Comparison of ENCODE assay signal across 8 cellular contexts in the genomic region with DNA sequence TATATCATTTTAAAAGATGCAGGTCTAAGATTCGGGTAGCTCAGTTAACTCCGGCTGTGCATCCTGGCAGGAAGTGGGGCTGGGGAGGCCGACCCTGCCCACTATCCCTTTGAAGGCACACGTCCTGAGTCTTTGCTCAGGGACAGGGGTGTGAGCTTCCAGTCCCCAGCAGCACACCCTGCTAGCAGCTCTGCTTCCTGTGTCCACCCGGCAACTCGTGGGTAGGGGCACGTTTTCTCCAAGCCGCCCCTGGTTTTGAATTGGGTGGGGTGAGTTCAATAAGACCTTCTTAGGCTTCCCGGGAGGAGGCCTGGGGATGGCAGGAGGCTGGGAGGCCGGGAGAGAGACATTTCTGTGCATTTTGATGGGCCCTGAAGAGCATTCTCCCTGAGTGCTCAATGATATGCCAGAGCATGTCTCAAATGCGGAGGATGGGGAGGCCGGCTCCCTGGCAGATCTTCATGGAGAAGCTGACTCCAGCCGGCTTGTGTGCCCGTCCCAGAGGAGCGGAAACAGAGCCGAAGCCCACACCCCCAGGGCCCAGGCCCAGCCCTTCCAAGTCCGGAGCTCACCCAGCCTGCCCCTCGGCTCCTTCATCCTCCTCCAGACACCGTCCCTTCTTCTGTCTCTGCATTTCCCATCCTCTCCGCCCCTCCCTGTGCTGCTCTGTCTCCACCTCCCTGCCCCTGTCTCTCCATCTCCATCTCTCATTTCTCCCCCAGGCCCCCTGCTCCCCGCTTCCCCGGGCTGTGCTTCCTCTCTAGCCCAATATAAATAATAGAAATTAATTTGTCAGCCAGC. TPM values are rescaled to one million over a fixed set of nuclear protein-coding genes. Genes with fewer than 3 reads are reported as not detected.
A peak's percentile ranks its signal among the peaks of the same experiment; 100 is the strongest.
DNase-seq lines count a peak whose midpoint lies in the region; ATAC-seq and TF ChIP-seq lines count a peak whose summit lies in the region.

No MANE protein-coding gene starts in this region.

- peaks cover 3% of the 10 kb centered on the region for H3K36me3 Mint-ChIP-seq in activated naive CD4-positive, alpha-beta T cell treated with anti-CD3 and anti-CD28 coated beads, Interleukin-2, amount 50 U/mL, for 24 hours
- no peaks in the 10 kb centered on the region for H3K36me3 Mint-ChIP-seq in activated CD4-positive, alpha-beta memory T cell treated with anti-CD3 and anti-CD28 coated beads for 36 hours
- no peaks in the 10 kb centered on the region for H3K36me3 Mint-ChIP-seq in nephron progenitor cell (ENCODE audit: low read depth)

- intact Hi-C loops in activated CD4-positive, alpha-beta memory T cell treated with anti-CD3 and anti-CD28 coated beads for 36 hours (cut with micrococcal nuclease), result no loop called here

- H3K9me3 Mint-ChIP-seq in activated naive CD4-positive, alpha-beta T cell treated with anti-CD3 and anti-CD28 coated beads, Interleukin-2, amount 50 U/mL, for 24 hours, result no peaks in the 10 kb centered on the region
- no peaks in the 10 kb centered on the region for H3K9me3 Mint-ChIP-seq in activated CD4-positive, alpha-beta memory T cell treated with anti-CD3 and anti-CD28 coated beads for 36 hours
- H3K9me3 Mint-ChIP-seq in nephron progenitor cell, result no peaks in the 10 kb centered on the region

- no peak for DNase-seq in activated naive CD4-positive, alpha-beta T cell (lab: John Stamatoyannopoulos, UW)
- no peak for DNase-seq in activated CD4-positive, alpha-beta memory T cell treated with anti-CD3 and anti-CD28 coated beads for 36 hours
- peak; percentile 30 for DNase-seq in fibroblast of the aortic adventitia (ENCODE audit: low read depth)
- DNase-seq in nephron progenitor cell, result no peak
- no peak for DNase-seq in SW 1271 (lab: John Stamatoyannopoulos, UW)
- DNase-seq in KG1 (lab: John Stamatoyannopoulos, UW), result no peak

- CTCF ChIA-PET in activated CD4-positive, alpha-beta memory T cell treated with anti-CD3 and anti-CD28 coated beads for 36 hours (lab: Charles Lee), result interaction anchor here (0.8 to 2.9 kb wide), 4 partner anchors 8 to 711 kb away, joined by 3 to 12 read pairs (median 4); no protein-coding TSS in a partner anchor

- no peak for TF ChIP-seq CTCF in fibroblast of the aortic adventitia (IDR thresholded peaks at IDR 0.05; ENCODE audit: insufficient read depth, low read length)
- TF ChIP-seq CTCF in nephron progenitor cell (IDR thresholded peaks at IDR 0.05), result no peak

- peak overlapping the region; percentile 83 for H3K4me3 Mint-ChIP-seq in activated naive CD4-positive, alpha-beta T cell treated with anti-CD3 and anti-CD28 coated beads, Interleukin-2, amount 50 U/mL, for 24 hours
- H3K4me3 Mint-ChIP-seq in activated CD4-positive, alpha-beta memory T cell treated with anti-CD3 and anti-CD28 coated beads for 36 hours, result peak overlapping the region; percentile 62
- H3K4me3 Mint-ChIP-seq in nephron progenitor cell, result peak overlapping the region; percentile 81

- peaks cover 18% of the 10 kb centered on the region for H3K27me3 Mint-ChIP-seq in activated naive CD4-positive, alpha-beta T cell treated with anti-CD3 and anti-CD28 coated beads, Interleukin-2, amount 50 U/mL, for 24 hours
- H3K27me3 Mint-ChIP-seq in activated CD4-positive, alpha-beta memory T cell treated with anti-CD3 and anti-CD28 coated beads for 36 hours, result peaks cover 32% of the 10 kb centered on the region
- peaks cover 37% of the 10 kb centered on the region for H3K27me3 Mint-ChIP-seq in nephron progenitor cell (ENCODE audit: low read depth, poor library complexity)

- POLR2A ChIA-PET in activated CD4-positive, alpha-beta memory T cell treated with anti-CD3 and anti-CD28 coated beads for 36 hours (lab: Charles Lee), result no interaction called here

- no peak overlapping the region for H3K27ac Mint-ChIP-seq in activated naive CD4-positive, alpha-beta T cell treated with anti-CD3 and anti-CD28 coated beads, Interleukin-2, amount 50 U/mL, for 24 hours
- no peak overlapping the region for H3K27ac Mint-ChIP-seq in activated CD4-positive, alpha-beta memory T cell treated with anti-CD3 and anti-CD28 coated beads for 36 hours
- H3K27ac Mint-ChIP-seq in nephron progenitor cell, result no peak overlapping the region

- H3K4me3 ChIP-seq in fibroblast of the aortic adventitia (ENCODE audit: low read depth, low read length), result peak overlapping the region; percentile 13

- ATAC-seq in HG02885 (IDR thresholded peaks at IDR 0.05; ENCODE audit: poor library complexity, unreplicated experiment), result no peak

- H3K4me1 Mint-ChIP-seq in activated naive CD4-positive, alpha-beta T cell treated with anti-CD3 and anti-CD28 coated beads, Interleukin-2, amount 50 U/mL, for 24 hours, result peaks cover 17% of the 10 kb centered on the region
- peaks cover 16% of the 10 kb centered on the region for H3K4me1 Mint-ChIP-seq in activated CD4-positive, alpha-beta memory T cell treated with anti-CD3 and anti-CD28 coated beads for 36 hours (ENCODE audit: low read depth)
- H3K4me1 Mint-ChIP-seq in nephron progenitor cell, result peaks cover 61% of the 10 kb centered on the region

RNA-seq across cellular contexts. Expression of a gene that starts 36.3 kb away (rescaled TPM):
- 10 to 100 TPM; 35.1 to 36.4 TPM for total RNA-seq in activated CD4-positive, alpha-beta memory T cell treated with anti-CD3 and anti-CD28 coated beads for 36 hours
- 14.0 and 31.3 TPM in 2 replicates for total RNA-seq in fibroblast of the aortic adventitia (ENCODE audit: low replicate concordance)
